ENCODE assay signal across 8 cellular contexts in genomic region chr7:93715234-93715633, GRCh38.
A peak's percentile ranks its signal among the peaks of the same experiment; 100 is the strongest.
DNase-seq lines count a peak whose midpoint lies in the region; ATAC-seq and TF ChIP-seq lines count a peak whose summit lies in the region.

No MANE protein-coding gene starts in this region.

- H3K36me3 Mint-ChIP-seq in GM23338 (ENCODE audit: low read depth) = no peaks in the 10 kb centered on the region

- H3K4me3 ChIP-seq in GM23338 (no peak overlapping the region), transverse colon (no peak overlapping the region)

- H3K4me1 ChIP-seq in GM23338 (ENCODE audit: insufficient read depth) = no peaks in the 10 kb centered on the region
- peaks cover 0 to 5% (median 0%) of the 10 kb centered on the region in 4 donors for H3K4me1 ChIP-seq in transverse colon

- TF ChIP-seq POLR2A in transverse colon (IDR thresholded peaks at IDR 0.05) = no peak

- no peaks in the 10 kb centered on the region for H3K79me2 ChIP-seq in GM23338 (replicated peaks; ENCODE audit: insufficient read depth)

- DNase-seq in DMS114 treated with DMSO at 0.1 percent for 48 hours (lab: John Stamatoyannopoulos, UW; ENCODE audit: unreplicated experiment) = peak; percentile 23
- DNase-seq in GM23338 (ENCODE audit: low spot score) = peak; percentile 77
- DNase-seq in NCI-H446 treated with DMSO at 0.1 percent for 48 hours (lab: John Stamatoyannopoulos, UW) = peak; percentile 1
- peak; percentile 17 for DNase-seq in amniotic stem cell (lab: John Stamatoyannopoulos, UW)
- peak; percentile 21 for DNase-seq in kidney glomerular epithelial cell (lab: John Stamatoyannopoulos, UW)
- peak; percentile 18 for DNase-seq in transverse colon
- DNase-seq in omental fat pad (ENCODE audit: low spot score) = no peak

- WGBS in transverse colon (ENCODE audit: low coverage in 1 of 2), 2 donors = 39 to 43% methylated on average over 6 of the region's 6 CpGs

- peaks cover 1% of the 10 kb centered on the region for H3K27me3 Mint-ChIP-seq in GM23338 (ENCODE audit: insufficient read depth, low read depth, poor library complexity)

- intact Hi-C loops in transverse colon (cut with DNase I; ENCODE audit: low total_unique reads) = no loop called here

- no peak overlapping the region for H3K4me2 ChIP-seq in GM23338

- no peak overlapping the region for H3K27ac Mint-ChIP-seq in GM23338

- H3K27me3 ChIP-seq in GM23338 (ENCODE audit: insufficient read depth) (no peaks in the 10 kb centered on the region), transverse colon (no peaks in the 10 kb centered on the region)

- H3K27ac ChIP-seq in GM23338 (ENCODE audit: low read depth) (no peak overlapping the region), transverse colon (no peak overlapping the region)

- in situ Hi-C loops in transverse colon (cut with MboI; ENCODE audit: low pct_ligation_motif_present in 1 of 4, low pct_unique_long_range_greater_than_20kb in 1 of 4, low sequenced_read_pairs in 3 of 4) = no loop called here

- ATAC-seq in GM23338 = peak; percentile 94
- no peak for ATAC-seq in GM19324 (IDR thresholded peaks at IDR 0.05; ENCODE audit: low FRiP score, unreplicated experiment)
- ATAC-seq in omental fat pad (ENCODE audit: low FRiP score) = no peak

- H3F3A ChIP-seq in GM23338 (replicated peaks; ENCODE audit: low read depth) = no peaks in the 10 kb centered on the region

- no peak overlapping the region for H3K4me3 Mint-ChIP-seq in GM23338

- H3K9me3 Mint-ChIP-seq in GM23338 = no peaks in the 10 kb centered on the region

- TF ChIP-seq EP300 in transverse colon (IDR thresholded peaks at IDR 0.05; ENCODE audit: low read depth) = no peak

- no peaks in the 10 kb centered on the region for H3K9me3 ChIP-seq in transverse colon

- H3K36me3 ChIP-seq in GM23338 (ENCODE audit: insufficient read depth) = no peaks in the 10 kb centered on the region
- H3K36me3 ChIP-seq in transverse colon = no peaks in the 10 kb centered on the region

- H3K9me2 ChIP-seq in GM23338 (ENCODE audit: insufficient read depth) = no peaks in the 10 kb centered on the region

- no peak overlapping the region for H2AFZ ChIP-seq in GM23338

- no peaks in the 10 kb centered on the region for H4K20me1 ChIP-seq in GM23338 (replicated peaks; ENCODE audit: insufficient read depth)

- TF ChIP-seq CTCF in GM23338 (conservative IDR thresholded peaks at IDR 0.05; ENCODE audit: low read depth in 2 of 2) (peak; percentile 82 to 92), transverse colon (IDR thresholded peaks at IDR 0.05) (peak in 4 of 5 experiments; percentile 18 to 35 (median 33)), omental fat pad (IDR thresholded peaks at IDR 0.05) (no peak)

- H3K4me1 Mint-ChIP-seq in GM23338 = no peaks in the 10 kb centered on the region; the same call in 2 of the 3 replicates

TF ChIP-seq in GM23338, 12 proteins besides CTCF, POLR2A, EP300 and RAD21 (continues in another document):
- TF ChIP-seq ZNF114 (CRISPR knock-in tag; IDR thresholded peaks at IDR 0.05) = no peak
- TF ChIP-seq STAT1 (IDR thresholded peaks at IDR 0.05; ENCODE audit: unreplicated experiment) = no peak
- no peak for TF ChIP-seq ZNF331 (CRISPR knock-in tag; IDR thresholded peaks at IDR 0.05; ENCODE audit: low read depth)
- no peak for TF ChIP-seq ZNF462 (CRISPR knock-in tag; IDR thresholded peaks at IDR 0.05)
- no peak for TF ChIP-seq CREB1 (CRISPR knock-in tag; IDR thresholded peaks at IDR 0.05; ENCODE audit: low read depth)
- no peak for TF ChIP-seq POLR2AphosphoS5 (IDR thresholded peaks at IDR 0.05; ENCODE audit: low read depth)
- TF ChIP-seq EZH2phosphoT487 (IDR thresholded peaks at IDR 0.05; ENCODE audit: unreplicated experiment) = no peak
- TF ChIP-seq NANOG (IDR thresholded peaks at IDR 0.05; ENCODE audit: borderline replicate concordance) = no peak
- no peak for TF ChIP-seq EZH2 (IDR thresholded peaks at IDR 0.05; ENCODE audit: low read depth, unreplicated experiment)
- TF ChIP-seq JUNB (IDR thresholded peaks at IDR 0.05; ENCODE audit: unreplicated experiment) = no peak
- no peak for TF ChIP-seq ETS1 (IDR thresholded peaks at IDR 0.05)

Comparison
In these comparisons a context has a peak if more than half of its experiments do, and no peak if none do; other contexts are left out.
1. CTCF ChIP-seq: peak in GM23338 (2 of 2) and transverse colon (4 of 5); none in omental fat pad (0 of 3).